Comparison of ENCODE assay signal across 14 cellular contexts in the genomic region with DNA sequence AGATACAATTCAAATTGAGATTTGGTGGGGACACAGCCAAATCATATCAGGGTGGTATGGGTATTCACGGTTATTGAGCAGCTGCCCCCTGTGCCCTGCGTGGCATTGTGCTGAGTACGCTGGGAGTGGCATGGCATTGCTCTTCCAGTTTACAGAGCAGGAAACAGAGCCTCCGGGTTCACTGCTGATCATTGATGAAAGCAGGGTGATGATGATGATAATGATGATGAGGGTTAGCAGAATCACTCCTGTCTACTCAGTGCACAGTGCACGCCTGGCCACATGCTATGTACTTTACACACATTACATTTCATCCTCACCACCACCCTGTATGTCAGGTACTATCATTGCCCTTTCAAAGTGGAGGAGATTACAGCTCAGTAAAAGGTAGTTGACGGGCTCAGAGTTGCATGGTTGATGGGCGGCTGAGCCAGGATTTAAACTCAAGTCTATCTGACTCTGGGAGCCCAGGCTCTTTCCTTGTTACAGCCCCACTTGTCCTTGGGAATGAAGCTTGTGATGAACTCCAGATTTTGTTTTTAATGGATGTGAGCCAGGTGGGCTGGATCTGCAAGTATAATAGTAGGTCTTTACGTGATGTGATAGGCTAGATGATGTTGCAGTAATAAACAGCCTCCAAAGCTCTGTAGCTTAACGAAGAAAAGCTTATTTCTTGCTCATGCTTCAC.
DNase-seq lines count a peak whose midpoint lies in the region; ATAC-seq and TF ChIP-seq lines count a peak whose summit lies in the region.
"Had no signal": no experiment of that assay in that cellular context is flagged by ENCODE, and none has a peak within 500 bp of the region (broad histone marks: within the 10 kb centered on the region; RNA-seq: fewer than 3 reads in every experiment).

No MANE protein-coding gene starts in this region.

- H3K27me3 ChIP-seq in mesendoderm (ENCODE audit: insufficient read depth, low read length, poor library complexity) = no peaks in the 10 kb centered on the region

- H3K79me2 ChIP-seq in mesendoderm (ENCODE audit: control insufficient read depth, insufficient read depth, low read length) = no peaks in the 10 kb centered on the region

- H4K8ac ChIP-seq in mesendoderm (ENCODE audit: low read depth, low read length) = no peak overlapping the region

- no peak for TF ChIP-seq CTCF in type B pancreatic cell (conservative IDR thresholded peaks at IDR 0.05)

- H3K27ac ChIP-seq in mesendoderm (ENCODE audit: low read depth, low read length) = no peak overlapping the region
- H3K27ac ChIP-seq: SK-N-MC had no signal

- no peaks in the 10 kb centered on the region for H3K36me3 ChIP-seq in mesendoderm (ENCODE audit: control insufficient read depth, insufficient read depth, low read length)

- no peak overlapping the region for H2BK120ac ChIP-seq in mesendoderm (ENCODE audit: low read depth, low read length)

- DNase-seq in NCI-H2029 (lab: John Stamatoyannopoulos, UW) (peak; percentile 20), NCI-H2029 treated with DMSO at 0.1 percent for 48 hours (lab: John Stamatoyannopoulos, UW) (no peak), mesendoderm (no peak), type B pancreatic cell (ENCODE audit: extremely low spot score, unreplicated experiment) (no peak), G401 (ENCODE audit: low spot score) (no peak), NOMO-1 treated with DMSO at 0.1 percent for 48 hours (lab: John Stamatoyannopoulos, UW; ENCODE audit: unreplicated experiment) (no peak), RKO (ENCODE audit: low spot score) (no peak)
- DNase-seq: activated naive CD8-positive, alpha-beta T cell treated with anti-CD3 and anti-CD28 coated beads, Interleukin-2, amount 10 ng/mL, durations not matched to agents 7 days and 5 days; activated T-cell treated with anti-CD3 and anti-CD28 coated beads, Interleukin-2, amount 50 U/mL, for 24 hours; CD4-positive, alpha-beta T cell; GF-D8; stimulated activated naive CD4-positive, alpha-beta T cell treated with Interleukin-2 at 50 U/mL for 16 hours had no signal

- H3K4me3 ChIP-seq in mesendoderm (ENCODE audit: low read length) = no peak overlapping the region
- H3K4me3 ChIP-seq: SK-N-MC had no signal

- H3K4me2 ChIP-seq in mesendoderm (ENCODE audit: low read length) = no peak overlapping the region

- H3K18ac ChIP-seq in mesendoderm (ENCODE audit: low read length) = no peak overlapping the region

- peaks cover 26% of the 10 kb centered on the region for H3K4me1 ChIP-seq in mesendoderm (ENCODE audit: control insufficient read depth, low read depth, low read length)

- in situ Hi-C loops in G401 (cut with HindIII; ENCODE audit: low sequenced_read_pairs) = no loop called here

- H3K56ac ChIP-seq in mesendoderm (ENCODE audit: low read length) = peak overlapping the region; percentile 54

- H3K79me1 ChIP-seq in mesendoderm (ENCODE audit: low read length) = peaks cover 1% of the 10 kb centered on the region

- H3K27me3 Mint-ChIP-seq in type B pancreatic cell = no peaks in the 10 kb centered on the region
- H3K27me3 Mint-ChIP-seq: activated T-cell treated with anti-CD3 and anti-CD28 coated beads, Interleukin-2, amount 50 U/mL, for 24 hours; CD4-positive, alpha-beta T cell had no signal

- H3K4me3 Mint-ChIP-seq in type B pancreatic cell = no peak overlapping the region
- H3K4me3 Mint-ChIP-seq: activated naive CD8-positive, alpha-beta T cell treated with anti-CD3 and anti-CD28 coated beads, Interleukin-2, amount 10 ng/mL, durations not matched to agents 7 days and 5 days; activated T-cell treated with anti-CD3 and anti-CD28 coated beads, Interleukin-2, amount 50 U/mL, for 24 hours; CD4-positive, alpha-beta T cell had no signal

- ATAC-seq in esophagus mucosa = peak; percentile 29

- peaks cover 8% of the 10 kb centered on the region for H3K9me3 Mint-ChIP-seq in type B pancreatic cell
- H3K9me3 Mint-ChIP-seq: activated naive CD8-positive, alpha-beta T cell treated with anti-CD3 and anti-CD28 coated beads, Interleukin-2, amount 10 ng/mL, durations not matched to agents 7 days and 5 days; activated T-cell treated with anti-CD3 and anti-CD28 coated beads, Interleukin-2, amount 50 U/mL, for 24 hours; CD4-positive, alpha-beta T cell had no signal

- WGBS in mesendoderm (ENCODE audit: extremely low coverage, insufficient coverage, low lambda C conversion rate) = no CpG with 5 or more reads among the region's 9 CpGs

- peaks cover 71% of the 10 kb centered on the region for H3K4me1 Mint-ChIP-seq in type B pancreatic cell (ENCODE audit: unreplicated experiment)
- H3K4me1 Mint-ChIP-seq: activated naive CD8-positive, alpha-beta T cell treated with anti-CD3 and anti-CD28 coated beads, Interleukin-2, amount 10 ng/mL, durations not matched to agents 7 days and 5 days had no signal

- no peak overlapping the region for H3K4ac ChIP-seq in mesendoderm (ENCODE audit: low read depth, low read length)

- H3K9ac ChIP-seq in mesendoderm (ENCODE audit: low read length) = no peak overlapping the region

- no peak overlapping the region for H4K5ac ChIP-seq in mesendoderm (ENCODE audit: low read length)

- H2BK5ac ChIP-seq in mesendoderm (ENCODE audit: low read length) = no peak overlapping the region

- H2BK15ac ChIP-seq in mesendoderm (replicated peaks; ENCODE audit: low read depth) = no peak overlapping the region

- H3K27ac Mint-ChIP-seq in type B pancreatic cell = peak overlapping the region; percentile 95
- H3K27ac Mint-ChIP-seq: activated naive CD8-positive, alpha-beta T cell treated with anti-CD3 and anti-CD28 coated beads, Interleukin-2, amount 10 ng/mL, durations not matched to agents 7 days and 5 days; activated T-cell treated with anti-CD3 and anti-CD28 coated beads, Interleukin-2, amount 50 U/mL, for 24 hours; CD4-positive, alpha-beta T cell had no signal

- peak overlapping the region; percentile 76 for H2AK5ac ChIP-seq in mesendoderm (ENCODE audit: low read length)

- peaks cover 4% of the 10 kb centered on the region for H3K36me3 Mint-ChIP-seq in type B pancreatic cell
- H3K36me3 Mint-ChIP-seq: activated naive CD8-positive, alpha-beta T cell treated with anti-CD3 and anti-CD28 coated beads, Interleukin-2, amount 10 ng/mL, durations not matched to agents 7 days and 5 days had no signal

- no peak overlapping the region for H3K23ac ChIP-seq in mesendoderm (ENCODE audit: low read length)
